ENCODE assay signal across 8 cellular contexts in genomic region chr7:90345548-90346319, GRCh38.
DNase-seq lines count a peak whose midpoint lies in the region; TF ChIP-seq lines count a peak whose summit lies in the region.

No MANE protein-coding gene starts in this region.

- H3K79me2 ChIP-seq in MM.1S (ENCODE audit: low read length) = peaks cover 37% of the 10 kb centered on the region

- no peaks in the 10 kb centered on the region for H4K20me1 ChIP-seq in MM.1S (ENCODE audit: insufficient read depth, low read length)

- H3K27ac Mint-ChIP-seq in T-helper 1 cell treated with Interleukin-12 subunit alpha and Interleukin-12 subunit beta and Interleukin-4 antibody, amounts not matched to agents 30 μg/mL and 1 μg/mL, for 36 hours = peak overlapping the region; percentile 98

- H3K9me3 Mint-ChIP-seq in T-helper 1 cell treated with Interleukin-12 subunit alpha and Interleukin-12 subunit beta and Interleukin-4 antibody, amounts not matched to agents 30 μg/mL and 1 μg/mL, for 36 hours = peaks cover 4% of the 10 kb centered on the region

- H3K9me2 ChIP-seq in MM.1S (replicated peaks; ENCODE audit: insufficient read depth, low read length) = no peaks in the 10 kb centered on the region

- TF ChIP-seq CTCF in MM.1S (IDR thresholded peaks at IDR 0.05; ENCODE audit: low read length) (no peak), retinal pigment epithelial cell (conservative IDR thresholded peaks at IDR 0.05; ENCODE audit: low read depth, low read length) (no peak)

- no peaks in the 10 kb centered on the region for H3K9me3 ChIP-seq in MM.1S (replicated peaks; ENCODE audit: insufficient read depth, low read length)

- H3K27ac ChIP-seq in MM.1S (ENCODE audit: low read length) (peak overlapping the region; percentile 83; the same call in 1 of the 2 replicates), angular gyrus (ENCODE audit: low read depth, low read length) (peak overlapping the region; percentile 58)

- H3K27me3 ChIP-seq in MM.1S (replicated peaks; ENCODE audit: insufficient read depth, low read length) = no peaks in the 10 kb centered on the region

- no peaks in the 10 kb centered on the region for H3F3A ChIP-seq in MM.1S (ENCODE audit: insufficient read depth, low read length)

- H3K27me3 Mint-ChIP-seq in T-helper 1 cell treated with Interleukin-12 subunit alpha and Interleukin-12 subunit beta and Interleukin-4 antibody, amounts not matched to agents 30 μg/mL and 1 μg/mL, for 36 hours (ENCODE audit: low read depth) = no peaks in the 10 kb centered on the region

- no peaks in the 10 kb centered on the region; the same call in 1 of the 2 replicates for H3K4me1 ChIP-seq in MM.1S (ENCODE audit: low read length)

- peak overlapping the region; percentile 94 for H3K4me3 Mint-ChIP-seq in T-helper 1 cell treated with Interleukin-12 subunit alpha and Interleukin-12 subunit beta and Interleukin-4 antibody, amounts not matched to agents 30 μg/mL and 1 μg/mL, for 36 hours

- no peaks in the 10 kb centered on the region for H3K36me3 ChIP-seq in MM.1S (replicated peaks; ENCODE audit: insufficient read depth, low read length)

- peak overlapping the region; percentile 84 for H3K4me3 ChIP-seq in MM.1S (ENCODE audit: low read length)
- H3K4me3 ChIP-seq in retinal pigment epithelial cell (ENCODE audit: low read length) = peak overlapping the region; percentile 96

- peaks cover 8% of the 10 kb centered on the region for H3K36me3 Mint-ChIP-seq in T-helper 1 cell treated with Interleukin-12 subunit alpha and Interleukin-12 subunit beta and Interleukin-4 antibody, amounts not matched to agents 30 μg/mL and 1 μg/mL, for 36 hours (ENCODE audit: low read depth)

- H3K9ac ChIP-seq in MM.1S (ENCODE audit: low read length) = peak overlapping the region; percentile 82

- no peak for DNase-seq in T-helper 1 cell
- peak; percentile 39 for DNase-seq in HCEC 1CT
- DNase-seq in MM.1S = peak; percentile 29
- peak; percentile 33 to 50 for DNase-seq in hippocampal formation (lab: John Stamatoyannopoulos, UW)
- no peak for DNase-seq in retinal pigment epithelial cell (ENCODE audit: low read depth)
- DNase-seq in superior temporal gyrus (ENCODE audit: extremely low spot score) = no peak

- H2AFZ ChIP-seq in MM.1S (ENCODE audit: low read length) = peak overlapping the region; percentile 96

- H3K4me2 ChIP-seq in MM.1S (ENCODE audit: low read depth, low read length) = peak overlapping the region; percentile 73

- H3K4me1 Mint-ChIP-seq in T-helper 1 cell treated with Interleukin-12 subunit alpha and Interleukin-12 subunit beta and Interleukin-4 antibody, amounts not matched to agents 30 μg/mL and 1 μg/mL, for 36 hours (ENCODE audit: low read depth) = peaks cover 25% of the 10 kb centered on the region

Comparison
In these comparisons a context has a peak if more than half of its experiments do, and no peak if none do; other contexts are left out.
1. DNase-seq: peak in HCEC 1CT (single experiment), MM.1S (single experiment) and hippocampal formation (2 of 2); none in T-helper 1 cell (0 of 5), retinal pigment epithelial cell (single experiment) and superior temporal gyrus (single experiment).